In genomic region chr9:128555180-128555721, GRCh38 we compare ENCODE assay signal across 9 cellular contexts. TPM values are rescaled to one million over a fixed set of nuclear protein-coding genes. Genes with fewer than 3 reads are reported as not detected.
DNase-seq lines count a peak whose midpoint lies in the region; ATAC-seq and TF ChIP-seq lines count a peak whose summit lies in the region.
"Had no signal": no experiment of that assay in that cellular context is flagged by ENCODE, and none has a peak within 500 bp of the region (broad histone marks: within the 10 kb centered on the region; RNA-seq: fewer than 3 reads in every experiment).

No MANE protein-coding gene starts in this region.

- WGBS in body of pancreas, 2 donors: 24 to 44% methylated on average over 9 of the region's 9 CpGs

- ATAC-seq in Right ventricle myocardium superior (ENCODE audit: poor library complexity) (no peak), body of pancreas (no peak)

- H3K27me3 ChIP-seq in right atrium auricular region: no peaks in the 10 kb centered on the region
- no peaks in the 10 kb centered on the region for H3K27me3 ChIP-seq in body of pancreas

- H3K36me3 ChIP-seq in right atrium auricular region: no peaks in the 10 kb centered on the region
- no peaks in the 10 kb centered on the region for H3K36me3 ChIP-seq in body of pancreas (replicated peaks in 1 of 2; ENCODE audit: insufficient read depth in 1 of 2, low read depth in 2 of 2)

- TF ChIP-seq POLR2A in body of pancreas (IDR thresholded peaks at IDR 0.05): no peak

- TF ChIP-seq CTCF in right atrium auricular region (IDR thresholded peaks at IDR 0.05): no peak
- TF ChIP-seq CTCF in body of pancreas (IDR thresholded peaks at IDR 0.05): no peak

- intact Hi-C loops in Right ventricle myocardium superior (cut with DNase I) (no loop called here), body of pancreas (cut with DNase I) (no loop called here)

- H3K9me3 ChIP-seq in right atrium auricular region: no peaks in the 10 kb centered on the region
- no peaks in the 10 kb centered on the region for H3K9me3 ChIP-seq in body of pancreas

- H3K4me3 ChIP-seq in right atrium auricular region (peak overlapping the region; percentile 97 to 99), body of pancreas (no peak overlapping the region)

- H3K27ac ChIP-seq in right atrium auricular region (peak overlapping the region; percentile 99), body of pancreas (peak overlapping the region; percentile 27 to 95 (median 70))
- H3K27ac ChIP-seq: C4-2B had no signal

- no peak for DNase-seq in right atrium auricular region (ENCODE audit: low spot score)
- no peak for DNase-seq in Right ventricle myocardium superior
- DNase-seq in body of pancreas: peak; percentile 20 to 38 (median 28)
- peak; percentile 83 for DNase-seq in kidney tubule cell (ENCODE audit: low spot score)
- DNase-seq in NCI-H2081 treated with DMSO at 0.1 percent for 48 hours (lab: John Stamatoyannopoulos, UW): no peak
- no peak for DNase-seq in activated CD4-positive, CD25-positive, alpha-beta regulatory T cell (lab: John Stamatoyannopoulos, UW)
- no peak for DNase-seq in NCI-H748 treated with DMSO at 0.1 percent for 48 hours (lab: John Stamatoyannopoulos, UW)
- no peak for DNase-seq in activated CD8-positive, alpha-beta memory T cell treated with anti-CD3 and anti-CD28 coated beads for 24 hours

- H3K4me1 ChIP-seq in right atrium auricular region: peaks cover 0 to 82% of the 10 kb centered on the region in 2 donors
- H3K4me1 ChIP-seq in body of pancreas: peaks cover 61% of the 10 kb centered on the region

RNA-seq across cellular contexts. Expression of gene SPTAN1, which starts 2.9 kb away (rescaled TPM):
- total RNA-seq in right atrium auricular region (100 to 1,000 TPM; 233 to 270 TPM), Right ventricle myocardium superior (203 TPM), body of pancreas (100 to 1,000 TPM; 119 to 248 TPM)

RNA-seq across cellular contexts. Expression of gene GLE1, which starts 50.7 kb away (rescaled TPM):
- 10 to 100 TPM; 14.4 to 18.1 TPM for total RNA-seq in right atrium auricular region
- total RNA-seq in Right ventricle myocardium superior: 18.7 TPM
- total RNA-seq in body of pancreas: 10 to 100 TPM in 1 of 2 donors, 1 to 10 TPM in 1; 8.3 to 11.5 TPM

Comparison
In these comparisons a context has a peak if more than half of its experiments do, and no peak if none do; other contexts are left out.
1. DNase-seq: peak in body of pancreas (4 of 4) and kidney tubule cell (single experiment); none in right atrium auricular region (single experiment), Right ventricle myocardium superior (single experiment), NCI-H2081 treated with DMSO at 0.1 percent for 48 hours (single experiment), activated CD4-positive, CD25-positive, alpha-beta regulatory T cell (0 of 4), NCI-H748 treated with DMSO at 0.1 percent for 48 hours (single experiment) and activated CD8-positive, alpha-beta memory T cell treated with anti-CD3 and anti-CD28 coated beads for 24 hours (single experiment).
2. H3K4me3 ChIP-seq: peak in right atrium auricular region (2 of 2); none in body of pancreas (0 of 2).